Comparison of ENCODE assay signal across 1 cellular context in the genomic region with DNA sequence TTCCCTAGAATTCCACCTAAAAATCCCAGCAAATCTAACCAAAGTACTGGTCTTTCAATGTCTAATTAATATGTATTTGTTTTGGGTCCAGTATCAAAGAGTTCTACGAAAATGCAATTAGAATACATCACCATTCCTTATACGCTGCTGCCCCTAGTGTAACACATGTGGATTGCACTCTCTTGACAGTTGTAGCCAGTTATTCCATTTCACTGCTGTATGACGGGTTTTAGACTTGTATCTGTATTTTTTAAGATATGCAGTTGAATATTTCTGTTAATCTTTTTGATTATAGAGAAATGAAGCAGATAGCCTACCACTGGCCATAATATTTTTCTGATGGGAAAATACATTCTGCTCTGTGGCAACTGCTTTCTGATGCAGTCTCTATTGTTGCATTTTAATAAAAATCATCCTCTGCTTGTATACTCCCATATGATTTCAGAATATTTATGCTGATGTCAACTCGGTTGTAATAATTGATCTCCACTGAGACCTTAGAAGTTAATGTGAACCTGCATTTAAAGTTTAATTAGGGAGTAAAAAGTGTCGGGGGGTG.
TF ChIP-seq lines count a peak whose summit lies in the region.

No MANE protein-coding gene starts in this region.

TF ChIP-seq in liver, 16 proteins besides CTCF, POLR2A, EP300 and RAD21 (continued from another document):
- TF ChIP-seq, protein P1, sequence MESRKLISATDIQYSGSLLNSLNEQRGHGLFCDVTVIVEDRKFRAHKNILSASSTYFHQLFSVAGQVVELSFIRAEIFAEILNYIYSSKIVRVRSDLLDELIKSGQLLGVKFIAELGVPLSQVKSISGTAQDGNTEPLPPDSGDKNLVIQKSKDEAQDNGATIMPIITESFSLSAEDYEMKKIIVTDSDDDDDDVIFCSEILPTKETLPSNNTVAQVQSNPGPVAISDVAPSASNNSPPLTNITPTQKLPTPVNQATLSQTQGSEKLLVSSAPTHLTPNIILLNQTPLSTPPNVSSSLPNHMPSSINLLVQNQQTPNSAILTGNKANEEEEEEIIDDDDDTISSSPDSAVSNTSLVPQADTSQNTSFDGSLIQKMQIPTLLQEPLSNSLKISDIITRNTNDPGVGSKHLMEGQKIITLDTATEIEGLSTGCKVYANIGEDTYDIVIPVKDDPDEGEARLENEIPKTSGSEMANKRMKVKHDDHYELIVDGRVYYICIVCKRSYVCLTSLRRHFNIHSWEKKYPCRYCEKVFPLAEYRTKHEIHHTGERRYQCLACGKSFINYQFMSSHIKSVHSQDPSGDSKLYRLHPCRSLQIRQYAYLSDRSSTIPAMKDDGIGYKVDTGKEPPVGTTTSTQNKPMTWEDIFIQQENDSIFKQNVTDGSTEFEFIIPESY (IDR thresholded peaks at IDR 0.05), result no peak
- no peak for TF ChIP-seq HNF4A (conservative IDR thresholded peaks at IDR 0.05)
- no peak for TF ChIP-seq EGR1 (IDR thresholded peaks at IDR 0.05; ENCODE audit: low read depth in 2 of 2)
